ENCODE assay signal across 9 cellular contexts in the genomic region with DNA sequence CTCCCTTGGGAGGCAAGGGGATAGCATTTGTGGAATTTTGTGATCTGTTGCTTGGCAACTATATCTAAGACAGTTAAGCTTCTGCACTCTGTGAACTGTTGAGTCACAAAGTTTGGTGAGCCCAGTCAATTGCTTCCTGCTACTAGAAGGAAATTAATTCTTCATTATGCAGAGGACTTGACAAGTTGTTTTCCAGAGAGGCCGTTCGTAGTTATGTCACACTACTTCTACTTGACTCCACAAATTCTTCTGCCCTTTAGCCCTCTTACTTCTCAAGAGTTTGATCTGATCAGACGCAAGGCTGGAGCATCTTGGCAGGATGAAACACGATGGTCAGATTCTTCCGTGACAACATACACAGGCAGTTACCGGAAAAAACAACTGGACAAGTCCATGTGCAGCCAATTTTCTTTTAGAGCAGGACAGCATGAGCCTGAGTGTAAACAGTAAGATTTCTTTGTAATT. TPM values are rescaled to one million over a fixed set of nuclear protein-coding genes. Genes with fewer than 3 reads are reported as not detected.
A peak's percentile ranks its signal among the peaks of the same experiment; 100 is the strongest.
DNase-seq lines count a peak whose midpoint lies in the region; ATAC-seq and TF ChIP-seq lines count a peak whose summit lies in the region.
"Had no signal": no experiment of that assay in that cellular context is flagged by ENCODE, and none has a peak within 500 bp of the region (broad histone marks: within the 10 kb centered on the region; RNA-seq: fewer than 3 reads in every experiment).

Gene C4orf51 (plus strand): TSS at position 156 of the 465 bp plus-strand sequence. CDS start 58 bp downstream, at position 214.

- no peak within 1 kb of the TSS for H3K27ac ChIP-seq in HEK293 (ENCODE audit: extremely low read depth, low read depth, low read length)
- H3K27ac ChIP-seq in VCaP, result peak within 1 kb of the TSS; percentile 22; the same call in 1 of the 2 replicates
- peak within 1 kb of the TSS; percentile 54 for H3K27ac ChIP-seq in left ventricle myocardium inferior (replicated peaks)
- H3K27ac ChIP-seq in skeletal muscle tissue (ENCODE audit: low read depth, low read length), result peak within 1 kb of the TSS; percentile 68
- H3K27ac ChIP-seq: SJCRH30 had no signal

- intact Hi-C loops in left ventricle myocardium inferior (cut with micrococcal nuclease), result no loop called here

- H3K9ac ChIP-seq in skeletal muscle tissue (ENCODE audit: low read depth in 1 of 3, low read length in 3 of 3), result peak within 1 kb of the TSS; percentile 1 to 62 (median 28)

- 0 out of 2 replicates have a peak, but pooled peaks cover 6% of the 10 kb centered on the region for H3K4me1 ChIP-seq in HEK293 (ENCODE audit: control insufficient read depth, insufficient read depth, low read length)
- peaks cover 24% of the 10 kb centered on the region for H3K4me1 ChIP-seq in left ventricle myocardium inferior
- H3K4me1 ChIP-seq in skeletal muscle tissue (ENCODE audit: control insufficient read depth in 3 of 3, insufficient read depth in 3 of 3, low read length in 3 of 3), result peaks cover 9 to 13% (median 10%) of the 10 kb centered on the region in 3 donors

- CTCF ChIA-PET in HEK293 (lab: Yijun Ruan, JAX), result no interaction called here
- CTCF ChIA-PET in GM10248 (lab: Yijun Ruan, JAX), result interaction anchor here (0.6 kb wide), 1 partner anchor 11 kb away, joined by 3 read pairs; no protein-coding TSS in a partner anchor

- no peak within 1 kb of the TSS for H3K4me3 ChIP-seq in HEK293 (ENCODE audit: low read depth, low read length)
- H3K4me3 ChIP-seq in left ventricle myocardium inferior, result no peak within 1 kb of the TSS
- H3K4me3 ChIP-seq in skeletal muscle tissue (ENCODE audit: low read length in 3 of 3), result peak within 1 kb of the TSS in 2 of 3 donors; percentile 0 to 35
- H3K4me3 ChIP-seq: SJCRH30 had no signal

- DNase-seq in left ventricle myocardium inferior (no peak), HuH-7 (ENCODE audit: low spot score) (no peak), left lobe of liver (ENCODE audit: low spot score) (no peak), GM10248 (ENCODE audit: extremely low spot score) (no peak)

- no peaks in the 10 kb centered on the region for H3K9me3 ChIP-seq in HEK293 (ENCODE audit: control insufficient read depth, insufficient read depth, low read depth, low read length)
- H3K9me3 ChIP-seq in left ventricle myocardium inferior (replicated peaks), result peaks cover 17% of the 10 kb centered on the region
- no peaks in the 10 kb centered on the region for H3K9me3 ChIP-seq in skeletal muscle tissue (ENCODE audit: control insufficient read depth in 3 of 3, low read length in 3 of 3)
- H3K9me3 ChIP-seq: SJCRH30 had no signal

- H3K27me3 ChIP-seq in left ventricle myocardium inferior (ENCODE audit: low read depth) (no peaks in the 10 kb centered on the region), skeletal muscle tissue (ENCODE audit: control insufficient read depth in 3 of 3, insufficient read depth in 3 of 3, low read length in 3 of 3) (no peaks in the 10 kb centered on the region)
- H3K27me3 ChIP-seq: SJCRH30 had no signal

- ATAC-seq in GM18868 (IDR thresholded peaks at IDR 0.05; ENCODE audit: unreplicated experiment) (no peak), left lobe of liver (no peak)

- POLR2A ChIA-PET in HEK293 (lab: Yijun Ruan, JAX), result no interaction called here
- POLR2A ChIA-PET in GM10248 (lab: Yijun Ruan, JAX), result no interaction called here

- TF ChIP-seq CTCF in HEK293 (tag by site-specific recombination; IDR thresholded peaks at IDR 0.05) (no peak), VCaP (conservative IDR thresholded peaks at IDR 0.05) (no peak), left ventricle myocardium inferior (IDR thresholded peaks at IDR 0.05; ENCODE audit: borderline replicate concordance) (no peak), GM10248 (IDR thresholded peaks at IDR 0.05; ENCODE audit: control extremely low read depth, extremely low read depth, low read depth, missing control alignments) (no peak)

- H3K36me3 ChIP-seq in HEK293 (ENCODE audit: control insufficient read depth in 2 of 2, insufficient read depth in 1 of 2, low read length in 2 of 2) (no peaks in the 10 kb centered on the region), left ventricle myocardium inferior (no peaks in the 10 kb centered on the region), skeletal muscle tissue (ENCODE audit: control insufficient read depth in 3 of 3, insufficient read depth in 3 of 3, low read length in 3 of 3) (no peaks in the 10 kb centered on the region)
- H3K36me3 ChIP-seq: SJCRH30 had no signal

TF ChIP-seq in HEK293, 187 proteins besides CTCF, POLR2A, EP300 and RAD21:
- TF ChIP-seq OSR2 (tag by site-specific recombination; IDR thresholded peaks at IDR 0.05) (peak; percentile 57), GLIS1 (tag by site-specific recombination; IDR thresholded peaks at IDR 0.05) (no peak), ZNF777 (tag by site-specific recombination; IDR thresholded peaks at IDR 0.05; ENCODE audit: borderline replicate concordance) (no peak), ZNF114 (tag by site-specific recombination; IDR thresholded peaks at IDR 0.05) (no peak)

RNA-seq across cellular contexts. Expression of gene C4orf51, which starts in this region (rescaled TPM):
- total RNA-seq in left ventricle myocardium inferior (not detected), skeletal muscle tissue (not detected), left lobe of liver (not detected)
- total RNA-seq: SJCRH30 had no signal

Comparison
In these comparisons a context has a peak if more than half of its experiments do, and no peak if none do; other contexts are left out.
1. H3K4me3 ChIP-seq: peak in skeletal muscle tissue (2 of 3); none in HEK293 (single experiment) and left ventricle myocardium inferior (single experiment).